In the genomic region with DNA sequence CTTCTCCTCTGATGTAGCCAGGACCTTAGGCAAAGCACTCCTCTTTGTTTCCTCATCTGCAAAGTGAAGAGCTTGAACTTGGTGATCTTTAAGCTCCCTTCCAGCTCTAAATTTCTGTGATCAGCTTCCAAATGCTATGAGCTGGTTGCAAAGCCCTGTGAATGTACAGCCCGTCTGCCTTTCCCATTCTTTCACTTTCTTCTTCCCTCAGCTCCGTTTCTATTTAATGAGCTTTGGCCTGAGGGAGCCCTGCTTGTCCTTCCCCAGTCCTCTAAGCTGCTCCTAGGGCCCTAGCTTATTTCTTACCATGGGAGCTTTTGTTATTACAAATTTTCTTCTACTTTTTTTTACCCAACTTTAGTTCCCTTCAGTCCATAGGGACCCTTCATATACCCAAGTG, we compare ENCODE assay signal across 1 cellular context.
TF ChIP-seq lines count a peak whose summit lies in the region.

No MANE protein-coding gene starts in this region.

TF ChIP-seq in IMR-90, 13 proteins besides CTCF, POLR2A, EP300 and RAD21 (continued from another document):
- TF ChIP-seq, protein P1, sequence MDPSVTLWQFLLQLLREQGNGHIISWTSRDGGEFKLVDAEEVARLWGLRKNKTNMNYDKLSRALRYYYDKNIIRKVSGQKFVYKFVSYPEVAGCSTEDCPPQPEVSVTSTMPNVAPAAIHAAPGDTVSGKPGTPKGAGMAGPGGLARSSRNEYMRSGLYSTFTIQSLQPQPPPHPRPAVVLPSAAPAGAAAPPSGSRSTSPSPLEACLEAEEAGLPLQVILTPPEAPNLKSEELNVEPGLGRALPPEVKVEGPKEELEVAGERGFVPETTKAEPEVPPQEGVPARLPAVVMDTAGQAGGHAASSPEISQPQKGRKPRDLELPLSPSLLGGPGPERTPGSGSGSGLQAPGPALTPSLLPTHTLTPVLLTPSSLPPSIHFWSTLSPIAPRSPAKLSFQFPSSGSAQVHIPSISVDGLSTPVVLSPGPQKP (IDR thresholded peaks at IDR 0.05; ENCODE audit: borderline replicate concordance, low read depth, low read length) = no peak
- TF ChIP-seq MAZ (IDR thresholded peaks at IDR 0.05; ENCODE audit: borderline replicate concordance, low read depth, low read length) = no peak
